ENCODE assay signal across 11 cellular contexts in genomic region chr22:31604137-31604705, GRCh38.
"Had no signal": no experiment of that assay in that cellular context is flagged by ENCODE, and none has a peak within 500 bp of the region (broad histone marks: within the 10 kb centered on the region; RNA-seq: fewer than 3 reads in every experiment).

No MANE protein-coding gene starts in this region.

- H3K9me3 Mint-ChIP-seq: mesothelial cell of epicardium; stimulated activated naive B cell treated with anti-CD40 and anti-IgM and Interleukin-4, amounts not matched to agents 10 μg/mL and 1 μg/mL and 100 μg/mL, for 72 hours had no signal

- H3K27ac Mint-ChIP-seq: mesothelial cell of epicardium; stimulated activated naive B cell treated with anti-CD40 and anti-IgM and Interleukin-4, amounts not matched to agents 10 μg/mL and 1 μg/mL and 100 μg/mL, for 72 hours had no signal

- ATAC-seq: activated CD4-positive, CD25-positive, alpha-beta regulatory T cell treated with anti-CD3 and anti-CD28 coated beads, Interleukin-2, amount 50 U/mL, for 24 hours; gastrocnemius medialis; stimulated activated naive B cell treated with anti-CD40 and anti-IgM and Interleukin-4, amounts not matched to agents 10 μg/mL and 1 μg/mL and 100 μg/mL, for 72 hours; upper lobe of right lung had no signal

- H3K36me3 Mint-ChIP-seq: mesothelial cell of epicardium had no signal

- DNase-seq: activated effector memory CD4-positive, alpha-beta T cell treated with anti-CD3 and anti-CD28 coated beads, Interleukin-2, amount 50 U/mL, for 16 hours; effector CD8-positive, alpha-beta T cell; gastrocnemius medialis; spleen; stimulated activated CD4-positive, alpha-beta T cell treated with anti-CD3 and anti-CD28 coated beads, Interleukin-2, amount 100 ng/mL, for 24 hours; stimulated activated naive B cell treated with anti-CD40 and anti-IgM and Interleukin-4, amounts not matched to agents 10 μg/mL and 1 μg/mL and 100 μg/mL, for 72 hours; upper lobe of right lung had no signal

- H3K4me1 Mint-ChIP-seq: stimulated activated naive B cell treated with anti-CD40 and anti-IgM and Interleukin-4, amounts not matched to agents 10 μg/mL and 1 μg/mL and 100 μg/mL, for 72 hours had no signal

- H3K27me3 ChIP-seq: gastrocnemius medialis, right atrium auricular region, spleen, upper lobe of right lung had no signal

- H3K4me3 ChIP-seq: coronary artery, gastrocnemius medialis, right atrium auricular region, spleen, upper lobe of right lung had no signal

- H3K9me3 ChIP-seq: gastrocnemius medialis, right atrium auricular region, spleen, upper lobe of right lung had no signal

- H3K27ac ChIP-seq: gastrocnemius medialis, right atrium auricular region, spleen had no signal

- H3K4me1 ChIP-seq: gastrocnemius medialis, spleen, upper lobe of right lung had no signal

- H3K27me3 Mint-ChIP-seq: stimulated activated naive B cell treated with anti-CD40 and anti-IgM and Interleukin-4, amounts not matched to agents 10 μg/mL and 1 μg/mL and 100 μg/mL, for 72 hours had no signal

- H3K36me3 ChIP-seq: gastrocnemius medialis, right atrium auricular region, upper lobe of right lung had no signal

- H3K4me3 Mint-ChIP-seq: mesothelial cell of epicardium; stimulated activated naive B cell treated with anti-CD40 and anti-IgM and Interleukin-4, amounts not matched to agents 10 μg/mL and 1 μg/mL and 100 μg/mL, for 72 hours had no signal
